Comparison of ENCODE assay signal across 28 cellular contexts in the genomic region with DNA sequence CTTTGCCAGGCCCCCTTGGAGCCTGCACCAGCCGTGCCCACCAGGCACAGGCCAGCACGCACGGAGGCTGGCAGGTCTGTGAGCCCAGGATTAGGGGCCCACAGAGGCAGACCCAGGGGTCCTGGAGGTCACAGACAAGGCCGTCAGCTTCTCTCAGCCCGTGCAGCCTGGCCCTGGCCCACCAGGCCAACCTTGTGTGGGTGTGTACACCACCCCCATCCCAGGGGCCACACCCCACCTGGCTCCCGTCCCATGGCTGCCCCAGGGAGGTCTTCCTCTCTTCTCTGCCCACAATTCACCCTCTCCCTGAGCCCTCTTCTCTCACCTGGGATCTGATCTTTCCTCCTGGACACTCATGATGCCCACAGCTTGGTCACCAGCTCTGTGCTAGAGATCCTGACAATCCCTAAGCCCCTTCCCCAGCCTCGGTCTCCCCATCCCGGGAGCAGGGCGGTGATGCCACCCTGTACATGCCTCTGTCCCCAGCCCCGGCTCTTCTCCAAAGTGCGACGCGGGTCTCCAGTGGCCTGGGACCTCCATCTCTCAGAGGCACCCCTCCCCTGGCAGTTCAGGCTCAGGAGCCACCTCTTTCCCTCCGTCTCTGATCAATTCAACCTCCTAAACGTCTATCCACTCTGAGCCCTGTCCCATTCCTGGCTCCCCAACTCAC. TPM values are rescaled to one million over a fixed set of nuclear protein-coding genes. Genes with fewer than 3 reads are reported as not detected.
DNase-seq lines count a peak whose midpoint lies in the region; ATAC-seq lines count a peak whose summit lies in the region.
"Had no signal": no experiment of that assay in that cellular context is flagged by ENCODE, and none has a peak within 500 bp of the region (broad histone marks: within the 10 kb centered on the region; RNA-seq: fewer than 3 reads in every experiment).

No MANE protein-coding gene starts in this region.

- peaks cover 5% of the 10 kb centered on the region for H3K9me3 Mint-ChIP-seq in central memory CD8-positive, alpha-beta T cell
- H3K9me3 Mint-ChIP-seq: stimulated activated naive CD8-positive, alpha-beta T cell treated with anti-CD3 and anti-CD28 coated beads, Interleukin-15, amount 100 ng/mL, for 72 hours had no signal

- H3K9me3 ChIP-seq in right cardiac atrium (ENCODE audit: control insufficient read depth, low read length), result no peaks in the 10 kb centered on the region
- H3K9me3 ChIP-seq: ascending aorta, BE2C, left lung, SJSA1, thyroid gland had no signal

- intact Hi-C loops in cardiac septum (cut with DNase I) (no loop called here), right cardiac atrium (cut with DNase I) (loop anchor here in 2 of 4 donors (10.0 kb wide), 2 partner anchors 108 to 188 kb away; no protein-coding TSS in a partner anchor), posterior vena cava (cut with DNase I) (loop anchor here in 1 of 2 donors (10.0 kb wide), 1 partner anchor 188 kb away; no protein-coding TSS in a partner anchor)

- peak overlapping the region; percentile 0 for H3K4me3 Mint-ChIP-seq in central memory CD8-positive, alpha-beta T cell
- H3K4me3 Mint-ChIP-seq: activated CD4-positive, alpha-beta memory T cell treated with anti-CD3 and anti-CD28 coated beads, Interleukin-2, amount 10 ng/mL, durations not matched to agents 7 days and 5 days; activated naive CD8-positive, alpha-beta T cell treated with anti-CD3 and anti-CD28 coated beads, Interleukin-2, amount 10 ng/mL, durations not matched to agents 7 days and 5 days; GM23338; mesothelial cell of epicardium; stimulated activated naive CD8-positive, alpha-beta T cell treated with anti-CD3 and anti-CD28 coated beads, Interleukin-15, amount 100 ng/mL, for 72 hours had no signal

- DNase-seq in cardiac septum (ENCODE audit: low spot score) (peak; percentile 67), right cardiac atrium (no peak), posterior vena cava (ENCODE audit: low spot score) (peak; percentile 64), NCI-H2196 (lab: John Stamatoyannopoulos, UW; ENCODE audit: unreplicated experiment) (no peak), NCI-H1105 treated with DMSO at 0.1 percent for 48 hours (lab: John Stamatoyannopoulos, UW) (no peak), activated gamma-delta T cell (lab: John Stamatoyannopoulos, UW) (no peak)
- DNase-seq in central memory CD8-positive, alpha-beta T cell (ENCODE audit: low spot score in 2 of 2), result no peak
- DNase-seq: activated CD4-positive, alpha-beta memory T cell treated with anti-CD3 and anti-CD28 coated beads, Interleukin-2, amount 10 ng/mL, durations not matched to agents 7 days and 5 days; activated CD4-positive, CD25-positive, alpha-beta regulatory T cell treated with anti-CD3 and anti-CD28 coated beads, Interleukin-2, amount 50 U/mL, for 72 hours; activated CD8-positive, alpha-beta memory T cell treated with anti-CD3 and anti-CD28 coated beads, Interleukin-2, amount 50 U/mL, for 4 hours; activated naive CD8-positive, alpha-beta T cell treated with anti-CD3 and anti-CD28 coated beads, Interleukin-2, amount 10 ng/mL, durations not matched to agents 7 days and 5 days; BE2C; DMS153; effector memory CD4-positive, alpha-beta T cell; erythroblast; glutamatergic neuron; NCI-H1048; NCI-H1694 treated with DMSO at 0.1 percent for 48 hours; NCI-H510A; stimulated activated CD8-positive, alpha-beta memory T cell treated with anti-CD3 and anti-CD28 coated beads, Interleukin-4, amount 100 ng/mL, for 48 hours; stimulated activated naive CD8-positive, alpha-beta T cell treated with anti-CD3 and anti-CD28 coated beads, Interleukin-15, amount 100 ng/mL, for 72 hours; thyroid gland had no signal

- H3K27me3 Mint-ChIP-seq in central memory CD8-positive, alpha-beta T cell, result peaks cover 20% of the 10 kb centered on the region
- H3K27me3 Mint-ChIP-seq: stimulated activated naive CD8-positive, alpha-beta T cell treated with anti-CD3 and anti-CD28 coated beads, Interleukin-15, amount 100 ng/mL, for 72 hours had no signal

- no peak overlapping the region for H3K4me3 ChIP-seq in right cardiac atrium (ENCODE audit: low read length)
- H3K4me3 ChIP-seq: ascending aorta, coronary artery, GM23338, left lung, SJSA1, thyroid gland had no signal

- WGBS in right cardiac atrium, result 86% methylated on average over 15 of the region's 15 CpGs

- H3K27ac Mint-ChIP-seq in central memory CD8-positive, alpha-beta T cell (ENCODE audit: low read depth), result peak overlapping the region; percentile 52
- H3K27ac Mint-ChIP-seq: activated CD4-positive, alpha-beta memory T cell treated with anti-CD3 and anti-CD28 coated beads, Interleukin-2, amount 10 ng/mL, durations not matched to agents 7 days and 5 days; activated naive CD8-positive, alpha-beta T cell treated with anti-CD3 and anti-CD28 coated beads, Interleukin-2, amount 10 ng/mL, durations not matched to agents 7 days and 5 days; GM23338; mesothelial cell of epicardium; stimulated activated naive CD8-positive, alpha-beta T cell treated with anti-CD3 and anti-CD28 coated beads, Interleukin-15, amount 100 ng/mL, for 72 hours had no signal

- no peak overlapping the region for H3K27ac ChIP-seq in right cardiac atrium (ENCODE audit: low read length)
- H3K27ac ChIP-seq: ascending aorta, coronary artery, left lung, SJSA1, thyroid gland had no signal

- no peak for ATAC-seq in right cardiac atrium
- no peak for ATAC-seq in central memory CD8-positive, alpha-beta T cell (replicated peaks; ENCODE audit: extremely low read depth, poor library complexity, severe bottlenecking)
- ATAC-seq: GM23338; left lung; stimulated activated naive CD8-positive, alpha-beta T cell treated with anti-CD3 and anti-CD28 coated beads, Interleukin-15, amount 100 ng/mL, for 72 hours had no signal

- no peaks in the 10 kb centered on the region for H3K27me3 ChIP-seq in right cardiac atrium (ENCODE audit: control insufficient read depth, insufficient read depth)
- H3K27me3 ChIP-seq: ascending aorta, SJSA1, thyroid gland had no signal

- H3K36me3 Mint-ChIP-seq in central memory CD8-positive, alpha-beta T cell (ENCODE audit: insufficient read depth), result peaks cover 3% of the 10 kb centered on the region
- H3K36me3 Mint-ChIP-seq: activated naive CD8-positive, alpha-beta T cell treated with anti-CD3 and anti-CD28 coated beads, Interleukin-2, amount 10 ng/mL, durations not matched to agents 7 days and 5 days had no signal

- peaks cover 14% of the 10 kb centered on the region for H3K4me1 Mint-ChIP-seq in central memory CD8-positive, alpha-beta T cell

- H3K4me1 ChIP-seq in right cardiac atrium (ENCODE audit: control insufficient read depth, insufficient read depth, low read length), result no peaks in the 10 kb centered on the region
- H3K4me1 ChIP-seq: BE2C had no signal

RNA-seq across cellular contexts. Expression of gene GPR132, which starts 31.1 kb away (rescaled TPM):
- total RNA-seq in cardiac septum (0.73 TPM), right cardiac atrium (under 1 TPM; 0.62 to 0.80 (median 0.73) TPM), posterior vena cava (1 to 10 TPM; 1.8 to 3.1 TPM)
- 0.32 TPM for polyA plus RNA-seq in right cardiac atrium
- total RNA-seq: ascending aorta, SJSA1 had no signal
- polyA plus RNA-seq: GM23338 had no signal

Comparison
In these comparisons a context has a peak if more than half of its experiments do, and no peak if none do; other contexts are left out.
1. DNase-seq: peak in cardiac septum (single experiment) and posterior vena cava (single experiment); none in right cardiac atrium (0 of 3), central memory CD8-positive, alpha-beta T cell (0 of 2), NCI-H2196 (single experiment), NCI-H1105 treated with DMSO at 0.1 percent for 48 hours (single experiment) and activated gamma-delta T cell (single experiment).